Comparison of ENCODE assay signal across 1 cellular context in genomic region chr11:119717839-119718534, GRCh38.
TF ChIP-seq lines count a peak whose summit lies in the region.

No MANE protein-coding gene starts in this region.

TF ChIP-seq in GM23338, 12 proteins besides CTCF, POLR2A, EP300 and RAD21 (continued from another document):
- TF ChIP-seq ZNF462 (CRISPR knock-in tag; IDR thresholded peaks at IDR 0.05) (no peak), REST (IDR thresholded peaks at IDR 0.05; ENCODE audit: unreplicated experiment) (no peak), EZH2 (IDR thresholded peaks at IDR 0.05; ENCODE audit: low read depth, unreplicated experiment) (no peak), ETS1 (IDR thresholded peaks at IDR 0.05) (no peak), ZNF331 (CRISPR knock-in tag; IDR thresholded peaks at IDR 0.05; ENCODE audit: low read depth) (no peak), ZNF114 (CRISPR knock-in tag; IDR thresholded peaks at IDR 0.05) (no peak), JUNB (IDR thresholded peaks at IDR 0.05; ENCODE audit: unreplicated experiment) (no peak), NANOG (IDR thresholded peaks at IDR 0.05; ENCODE audit: borderline replicate concordance) (no peak), POLR2AphosphoS5 (IDR thresholded peaks at IDR 0.05; ENCODE audit: low read depth) (no peak), STAT1 (IDR thresholded peaks at IDR 0.05; ENCODE audit: unreplicated experiment) (no peak)
